ENCODE assay signal across 27 cellular contexts in genomic region chr22:22556995-22557925, GRCh38. TPM values are rescaled to one million over a fixed set of nuclear protein-coding genes. Genes with fewer than 3 reads are reported as not detected.
DNase-seq lines count a peak whose midpoint lies in the region; ATAC-seq, FAIRE-seq and TF ChIP-seq lines count a peak whose summit lies in the region.
"Had no signal": no experiment of that assay in that cellular context is flagged by ENCODE, and none has a peak within 500 bp of the region (broad histone marks: within the 10 kb centered on the region; RNA-seq: fewer than 3 reads in every experiment).

No MANE protein-coding gene starts in this region.

- FAIRE-seq in HepG2 (lab: Jason Lieb, UNC), result no peak
- FAIRE-seq: astrocyte, small intestine had no signal

- H3K9me3 ChIP-seq in HepG2 (ENCODE audit: low read length) (no peaks in the 10 kb centered on the region), right lobe of liver (no peaks in the 10 kb centered on the region), hepatocyte (ENCODE audit: low read depth) (no peaks in the 10 kb centered on the region)
- H3K9me3 ChIP-seq: prostate gland had no signal

- ATAC-seq in HepG2 (no peak), right lobe of liver (no peak), HG03025 (IDR thresholded peaks at IDR 0.05; ENCODE audit: low FRiP score, unreplicated experiment) (no peak)
- no peak for ATAC-seq in natural killer cell treated with Interleukin-12 subunit alpha and Interleukin-12 subunit beta and Interleukin-15 and Interleukin-18, amount 100 ng/mL, for 72 hours
- ATAC-seq: activated CD8-positive, alpha-beta T cell treated with anti-CD3 and anti-CD28 coated beads for 36 hours; esophagus mucosa; T-helper 17 cell had no signal

- TF ChIP-seq POLR2A in HepG2 (IDR thresholded peaks at IDR 0.05; ENCODE audit: insufficient read depth in 1 of 2, low read depth in 2 of 2, low read length in 2 of 2) (no peak), right lobe of liver (IDR thresholded peaks at IDR 0.05) (no peak)

- H3K9me3 Mint-ChIP-seq in natural killer cell treated with Interleukin-12 subunit alpha and Interleukin-12 subunit beta and Interleukin-15 and Interleukin-18, amount 100 ng/mL, for 72 hours, result no peaks in the 10 kb centered on the region
- H3K9me3 Mint-ChIP-seq: activated B cell treated with CpG ODN at 0.5 μM for 24 hours; activated CD8-positive, alpha-beta T cell treated with anti-CD3 and anti-CD28 coated beads for 36 hours; activated naive CD4-positive, alpha-beta T cell treated with anti-CD3 and anti-CD28 coated beads, Interleukin-2, amount 50 U/mL, for 24 hours; mesothelial cell of epicardium had no signal

- H3K4me3 Mint-ChIP-seq in natural killer cell treated with Interleukin-12 subunit alpha and Interleukin-12 subunit beta and Interleukin-15 and Interleukin-18, amount 100 ng/mL, for 72 hours, result no peak overlapping the region
- H3K4me3 Mint-ChIP-seq: activated B cell treated with CpG ODN at 0.5 μM for 24 hours; activated CD8-positive, alpha-beta T cell treated with anti-CD3 and anti-CD28 coated beads for 36 hours; activated naive CD4-positive, alpha-beta T cell treated with anti-CD3 and anti-CD28 coated beads, Interleukin-2, amount 50 U/mL, for 24 hours; HFFc6; mesothelial cell of epicardium; nephron progenitor cell; T-helper 17 cell had no signal

- H3K27ac ChIP-seq in HepG2 (ENCODE audit: extremely low read length, insufficient read depth, low read length), result no peak overlapping the region
- no peak overlapping the region for H3K27ac ChIP-seq in right lobe of liver
- H3K27ac ChIP-seq in hepatocyte, result no peak overlapping the region
- H3K27ac ChIP-seq: BLaER1 treated with 17β-estradiol and CSF1 and Interleukin-3, amounts not matched to agents 10 nM and 100 nM; prostate gland had no signal

- H3K9me2 ChIP-seq in hepatocyte (replicated peaks; ENCODE audit: insufficient read depth), result no peaks in the 10 kb centered on the region

- no peaks in the 10 kb centered on the region for H4K20me1 ChIP-seq in HepG2 (ENCODE audit: insufficient read depth, low read length)
- H4K20me1 ChIP-seq in hepatocyte (ENCODE audit: insufficient read depth, poor library complexity, severe bottlenecking), result no peaks in the 10 kb centered on the region
- H4K20me1 ChIP-seq: BLaER1 treated with 17β-estradiol and CSF1 and Interleukin-3, amounts not matched to agents 10 nM and 100 nM had no signal

- TF ChIP-seq EP300 in HepG2 (IDR thresholded peaks at IDR 0.05; ENCODE audit: low read depth in 2 of 2, low read length in 2 of 2) (no peak), HepG2 (CRISPR knock-in tag; IDR thresholded peaks at IDR 0.05; ENCODE audit: borderline replicate concordance) (no peak)

- H3K79me2 ChIP-seq in HepG2 (ENCODE audit: insufficient read depth, low read length), result no peaks in the 10 kb centered on the region
- H3K79me2 ChIP-seq in hepatocyte, result no peaks in the 10 kb centered on the region

- H3K9ac ChIP-seq in HepG2 (ENCODE audit: insufficient read depth, low read depth, low read length), result no peak overlapping the region
- H3K9ac ChIP-seq: BLaER1 treated with 17β-estradiol and CSF1 and Interleukin-3, amounts not matched to agents 10 nM and 100 nM had no signal

- intact Hi-C loops in HepG2 (cut with micrococcal nuclease; ENCODE audit: unreplicated experiment), result no loop called here
- intact Hi-C loops in right lobe of liver (cut with DNase I), result no loop called here

- CTCF ChIA-PET in HepG2 (lab: Yijun Ruan, JAX; ENCODE audit: low intra/inter-chr PET ratio, low total read pairs), result no interaction called here

- BruUV-seq in HepG2 (replicated peaks; lab: Mats Ljungman, UMichigan), result no TSS peak

- H3K4me1 Mint-ChIP-seq in natural killer cell treated with Interleukin-12 subunit alpha and Interleukin-12 subunit beta and Interleukin-15 and Interleukin-18, amount 100 ng/mL, for 72 hours (ENCODE audit: low read depth in 2 of 2), result peaks cover 0 to 4% of the 10 kb centered on the region in 2 donors
- H3K4me1 Mint-ChIP-seq: mesothelial cell of epicardium, nephron progenitor cell had no signal

- H3K4me2 ChIP-seq in HepG2 (ENCODE audit: low read depth, low read length) (no peak overlapping the region), hepatocyte (no peak overlapping the region)
- H3K4me2 ChIP-seq: BLaER1 treated with 17β-estradiol and CSF1 and Interleukin-3, amounts not matched to agents 10 nM and 100 nM had no signal

- no peak for TF ChIP-seq RAD21 in HepG2 (CRISPR knock-in tag; IDR thresholded peaks at IDR 0.05)

- H3K27ac Mint-ChIP-seq in natural killer cell treated with Interleukin-12 subunit alpha and Interleukin-12 subunit beta and Interleukin-15 and Interleukin-18, amount 100 ng/mL, for 72 hours, result no peak overlapping the region
- H3K27ac Mint-ChIP-seq: activated B cell treated with CpG ODN at 0.5 μM for 24 hours; activated CD8-positive, alpha-beta T cell treated with anti-CD3 and anti-CD28 coated beads for 36 hours; activated naive CD4-positive, alpha-beta T cell treated with anti-CD3 and anti-CD28 coated beads, Interleukin-2, amount 50 U/mL, for 24 hours; HFFc6; mesothelial cell of epicardium; nephron progenitor cell; T-helper 17 cell had no signal

- H3K4me3 ChIP-seq in HepG2 (replicated peaks in 1 of 3; ENCODE audit: insufficient read depth in 1 of 3, low read depth in 2 of 3, low read length in 3 of 3) (no peak overlapping the region), right lobe of liver (no peak overlapping the region), hepatocyte (no peak overlapping the region)
- H3K4me3 ChIP-seq: BLaER1 treated with 17β-estradiol and CSF1 and Interleukin-3, amounts not matched to agents 10 nM and 100 nM; prostate gland had no signal

- H3K4me1 ChIP-seq in HepG2 (ENCODE audit: insufficient read depth, low read length) (no peaks in the 10 kb centered on the region; the same call in 1 of the 2 replicates), right lobe of liver (no peaks in the 10 kb centered on the region), hepatocyte (ENCODE audit: insufficient read depth) (no peaks in the 10 kb centered on the region)
- H3K4me1 ChIP-seq: prostate gland had no signal

- H3K27me3 ChIP-seq in HepG2 (ENCODE audit: control insufficient read depth in 1 of 2, insufficient read depth in 2 of 2, low read length in 2 of 2) (peaks cover 0 to 1% of the 10 kb centered on the region in 2 experiments; a peak in 1 of 5 replicates), right lobe of liver (no peaks in the 10 kb centered on the region), hepatocyte (no peaks in the 10 kb centered on the region)
- H3K27me3 ChIP-seq: BLaER1 treated with 17β-estradiol and CSF1 and Interleukin-3, amounts not matched to agents 10 nM and 100 nM had no signal

- peaks cover 0 to 2% of the 10 kb centered on the region in 2 donors for H3K27me3 Mint-ChIP-seq in natural killer cell treated with Interleukin-12 subunit alpha and Interleukin-12 subunit beta and Interleukin-15 and Interleukin-18, amount 100 ng/mL, for 72 hours
- H3K27me3 Mint-ChIP-seq: activated B cell treated with CpG ODN at 0.5 μM for 24 hours; activated CD8-positive, alpha-beta T cell treated with anti-CD3 and anti-CD28 coated beads for 36 hours; activated naive CD4-positive, alpha-beta T cell treated with anti-CD3 and anti-CD28 coated beads, Interleukin-2, amount 50 U/mL, for 24 hours had no signal

- no peak overlapping the region for H2AFZ ChIP-seq in HepG2 (ENCODE audit: low read length)
- H2AFZ ChIP-seq in hepatocyte, result no peak overlapping the region

- TF ChIP-seq CTCF in HepG2 (CRISPR knock-in tag; IDR thresholded peaks at IDR 0.05) (no peak), right lobe of liver (IDR thresholded peaks at IDR 0.05) (no peak), hepatocyte (IDR thresholded peaks at IDR 0.05; ENCODE audit: poor library complexity) (no peak)

- no peaks in the 10 kb centered on the region for H3K36me3 Mint-ChIP-seq in natural killer cell treated with Interleukin-12 subunit alpha and Interleukin-12 subunit beta and Interleukin-15 and Interleukin-18, amount 100 ng/mL, for 72 hours
- H3K36me3 Mint-ChIP-seq: activated naive CD4-positive, alpha-beta T cell treated with anti-CD3 and anti-CD28 coated beads, Interleukin-2, amount 50 U/mL, for 24 hours; mesothelial cell of epicardium had no signal

- DNase-seq in HepG2 (ENCODE audit: low spot score) (no peak), right lobe of liver (no peak), NCI-H2227 treated with DMSO at 0.1 percent for 48 hours (lab: John Stamatoyannopoulos, UW) (peak; percentile 78), SK-N-DZ (ENCODE audit: low spot score) (peak; percentile 95), hepatocyte (ENCODE audit: low spot score) (no peak)
- no peak for DNase-seq in activated CD4-positive, alpha-beta T cell treated with anti-CD3 and anti-CD28 coated beads for 1 hour
- DNase-seq in natural killer cell treated with Interleukin-12 subunit alpha and Interleukin-12 subunit beta and Interleukin-15 and Interleukin-18, amount 100 ng/mL, for 72 hours (ENCODE audit: low spot score), result no peak
- DNase-seq: activated B cell treated with CpG ODN at 0.5 μM for 24 hours; activated CD8-positive, alpha-beta T cell treated with anti-CD3 and anti-CD28 coated beads for 36 hours; activated T-cell treated with anti-CD3 and anti-CD28 coated beads, Interleukin-2, amount 50 U/mL, for 1 hour; cerebellar nuclear complex; effector CD4-positive, alpha-beta T cell; HFFc6; KG1; nephron progenitor cell; Right ventricle myocardium superior; small intestine; stimulated activated CD4-positive, alpha-beta T cell treated with anti-CD3 and anti-CD28 coated beads, Interleukin-2, amount 100 ng/mL, for 48 hours; T-helper 17 cell had no signal

- no peaks in the 10 kb centered on the region for H3K36me3 ChIP-seq in HepG2 (replicated peaks in 1 of 2; ENCODE audit: control insufficient read depth in 1 of 2, insufficient read depth in 2 of 2, low read length in 2 of 2)
- H3K36me3 ChIP-seq in right lobe of liver, result no peaks in the 10 kb centered on the region
- no peaks in the 10 kb centered on the region for H3K36me3 ChIP-seq in hepatocyte (replicated peaks; ENCODE audit: insufficient read depth, low read depth)
- H3K36me3 ChIP-seq: BLaER1 treated with 17β-estradiol and CSF1 and Interleukin-3, amounts not matched to agents 10 nM and 100 nM; prostate gland had no signal

- in situ Hi-C loops in HepG2 (cut with HindIII; ENCODE audit: extremely low pct_ligation_motif_present, low pct_unique_long_range_greater_than_20kb), result no loop called here

- WGBS in HepG2 (ENCODE audit: low lambda C conversion rate), result 67% methylated on average over 36 of the region's 38 CpGs
- WGBS in right lobe of liver (ENCODE audit: insufficient coverage, low coverage, low lambda C conversion rate, missing lambda C conversion rate), result 90% methylated on average over 13 of the region's 38 CpGs
- 92% methylated on average over 38 of the region's 38 CpGs for WGBS in hepatocyte (ENCODE audit: low lambda C conversion rate, missing lambda C conversion rate)

- POLR2A ChIA-PET in HepG2 (lab: Yijun Ruan, JAX), result no interaction called here

RNA-seq across cellular contexts. Expression of gene PRAME, which starts 1.8 kb away (rescaled TPM):
- total RNA-seq in HepG2 (2016; rRNA removed; fragmentation: Illumina TruSeq; extraction: Trizol), result 0.11 and 0.45 TPM in 2 replicates
- total RNA-seq in HepG2 (2016; cell fraction: cytosol; rRNA removed; fragmentation: Illumina TruSeq; extraction: Trizol; ENCODE audit: low read depth), result not detected in 2 replicates
- 0.35 and 0.39 TPM in 2 replicates for total RNA-seq in HepG2 (2016; cell fraction: insoluble cytoplasmic fraction; rRNA removed; fragmentation: Illumina TruSeq; extraction: Trizol)
- total RNA-seq in HepG2 (2016; cell fraction: membrane; rRNA removed; fragmentation: Illumina TruSeq; extraction: Trizol), result 0.10 TPM in 1 of 2 replicates, not detected in the other
- total RNA-seq in HepG2 (2016; cell fraction: nucleus; rRNA removed; fragmentation: Illumina TruSeq; extraction: Trizol), result 0.22 and 0.34 TPM in 2 replicates
- polyA plus RNA-seq in HepG2 (2011; rRNA removed), result 0.83 and 1.1 TPM in 2 replicates
- polyA plus RNA-seq in HepG2 (2011; cell fraction: cytosol; rRNA removed), result 0.98 and 1.2 TPM in 2 replicates
- polyA plus RNA-seq in HepG2 (2011; cell fraction: nucleus; rRNA removed), result 1.8 and 2.4 TPM in 2 replicates
- 0.57 and 0.99 TPM in 2 replicates for polyA plus RNA-seq in HepG2 (2012)
- 0.09 TPM in 1 of 2 replicates, not detected in the other for polyA plus RNA-seq in HepG2 (2016; cell fraction: cytosol; fragmentation: Illumina TruSeq; extraction: Trizol; ENCODE audit: low read depth)
- polyA plus RNA-seq in HepG2 (2016; cell fraction: insoluble cytoplasmic fraction; fragmentation: Illumina TruSeq; extraction: Trizol; ENCODE audit: low read depth), result 0.32 and 0.41 TPM in 2 replicates
- 0.07 TPM in 1 of 2 replicates, not detected in the other for polyA plus RNA-seq in HepG2 (2016; cell fraction: membrane; fragmentation: Illumina TruSeq; extraction: Trizol; ENCODE audit: low read depth)
- polyA plus RNA-seq in HepG2 (2016; cell fraction: nucleus; fragmentation: Illumina TruSeq; extraction: Trizol; ENCODE audit: insufficient read depth, low read depth), result 0.37 and 0.60 TPM in 2 replicates
- 5.8 and 37.0 TPM in 2 replicates for polyA minus RNA-seq in HepG2 (2011; rRNA and poly(A)+ RNA removed; ENCODE audit: low replicate concordance)
- 0.79 TPM in 2 replicates for polyA minus RNA-seq in HepG2 (2011; cell fraction: cytosol; rRNA and poly(A)+ RNA removed)
- 0.13 TPM in 1 of 2 replicates, not detected in the other for polyA minus RNA-seq in HepG2 (2011; cell fraction: nucleus; rRNA and poly(A)+ RNA removed)
- total RNA-seq in right lobe of liver, result not detected
- 979 and 1,004 TPM in 2 replicates for polyA plus RNA-seq in SK-N-DZ (2014; cell fraction: cytosol; rRNA removed)
- 808 and 907 TPM in 2 replicates for polyA plus RNA-seq in SK-N-DZ (2014; cell fraction: nucleus; rRNA removed)
- not detected in 2 replicates for total RNA-seq in hepatocyte
- polyA plus RNA-seq in hepatocyte, result not detected in 2 replicates
- total RNA-seq in natural killer cell treated with Interleukin-12 subunit alpha and Interleukin-12 subunit beta and Interleukin-15 and Interleukin-18, amount 100 ng/mL, for 72 hours, result under 1 TPM in 1 of 2 donors, not detected in 1; 0.93 TPM
- total RNA-seq: activated B cell treated with CpG ODN at 0.5 μM for 24 hours; activated CD8-positive, alpha-beta T cell treated with anti-CD3 and anti-CD28 coated beads for 36 hours; astrocyte; esophagus mucosa; HFFc6; mesothelial cell of epicardium; Right ventricle myocardium superior; T-helper 17 cell; ureter had no signal
- polyA plus RNA-seq: small intestine had no signal

RNA-seq across cellular contexts. Expression of gene ZNF280A, which starts 37.2 kb away (rescaled TPM):
- 2.9 and 4.4 TPM in 2 replicates for total RNA-seq in HepG2 (2016; rRNA removed; fragmentation: Illumina TruSeq; extraction: Trizol)
- total RNA-seq in HepG2 (2016; cell fraction: cytosol; rRNA removed; fragmentation: Illumina TruSeq; extraction: Trizol; ENCODE audit: low read depth), result 1.8 and 2.0 TPM in 2 replicates
- 3.1 and 4.4 TPM in 2 replicates for total RNA-seq in HepG2 (2016; cell fraction: insoluble cytoplasmic fraction; rRNA removed; fragmentation: Illumina TruSeq; extraction: Trizol)
- 2.9 and 3.6 TPM in 2 replicates for total RNA-seq in HepG2 (2016; cell fraction: membrane; rRNA removed; fragmentation: Illumina TruSeq; extraction: Trizol)
- total RNA-seq in HepG2 (2016; cell fraction: nucleus; rRNA removed; fragmentation: Illumina TruSeq; extraction: Trizol), result 2.5 TPM in 2 replicates
- polyA plus RNA-seq in HepG2 (2011; rRNA removed), result 1.1 and 1.4 TPM in 2 replicates
- polyA plus RNA-seq in HepG2 (2011; cell fraction: cytosol; rRNA removed), result 0.66 and 0.90 TPM in 2 replicates
- 0.68 and 1.00 TPM in 2 replicates for polyA plus RNA-seq in HepG2 (2011; cell fraction: nucleus; rRNA removed)
- 0.47 and 0.67 TPM in 2 replicates for polyA plus RNA-seq in HepG2 (2012)
- 0.40 and 0.59 TPM in 2 replicates for polyA plus RNA-seq in HepG2 (2016; cell fraction: cytosol; fragmentation: Illumina TruSeq; extraction: Trizol; ENCODE audit: low read depth)
- 2.8 and 3.3 TPM in 2 replicates for polyA plus RNA-seq in HepG2 (2016; cell fraction: insoluble cytoplasmic fraction; fragmentation: Illumina TruSeq; extraction: Trizol; ENCODE audit: low read depth)
- polyA plus RNA-seq in HepG2 (2016; cell fraction: membrane; fragmentation: Illumina TruSeq; extraction: Trizol; ENCODE audit: low read depth), result 0.89 and 0.90 TPM in 2 replicates
- polyA plus RNA-seq in HepG2 (2016; cell fraction: nucleus; fragmentation: Illumina TruSeq; extraction: Trizol; ENCODE audit: insufficient read depth, low read depth), result 1.4 and 2.2 TPM in 2 replicates
- polyA minus RNA-seq in HepG2 (2011; rRNA and poly(A)+ RNA removed; ENCODE audit: low replicate concordance), result 0.16 and 0.52 TPM in 2 replicates
- 0.88 and 1.2 TPM in 2 replicates for polyA minus RNA-seq in HepG2 (2011; cell fraction: cytosol; rRNA and poly(A)+ RNA removed)
- 2.7 and 3.7 TPM in 2 replicates for polyA minus RNA-seq in HepG2 (2011; cell fraction: nucleus; rRNA and poly(A)+ RNA removed)
- total RNA-seq in right lobe of liver, result not detected
- polyA plus RNA-seq in SK-N-DZ (2014; cell fraction: cytosol; rRNA removed), result 4.3 and 5.8 TPM in 2 replicates
- 2.6 and 3.2 TPM in 2 replicates for polyA plus RNA-seq in SK-N-DZ (2014; cell fraction: nucleus; rRNA removed)
- 0.47 and 0.64 TPM in 2 replicates for total RNA-seq in hepatocyte
- 0.44 TPM in 1 of 2 replicates, not detected in the other for polyA plus RNA-seq in hepatocyte
- total RNA-seq in natural killer cell treated with Interleukin-12 subunit alpha and Interleukin-12 subunit beta and Interleukin-15 and Interleukin-18, amount 100 ng/mL, for 72 hours, result not detected
- total RNA-seq: activated B cell treated with CpG ODN at 0.5 μM for 24 hours; activated CD8-positive, alpha-beta T cell treated with anti-CD3 and anti-CD28 coated beads for 36 hours; esophagus mucosa; prostate gland; Right ventricle myocardium superior; T-helper 17 cell; ureter had no signal
- polyA plus RNA-seq: small intestine had no signal

RNA-seq across cellular contexts. Expression of gene ZNF280B, which starts 48.7 kb away (rescaled TPM):
- total RNA-seq in HepG2 (2016; rRNA removed; fragmentation: Illumina TruSeq; extraction: Trizol) (3.7 and 6.1 TPM in 2 replicates), right lobe of liver (under 1 TPM in 4 of 6 experiments, not detected in 2; 0.06 to 0.31 (median 0.10) TPM), hepatocyte (2.6 and 2.8 TPM in 2 replicates)
- total RNA-seq in HepG2 (2016; cell fraction: cytosol; rRNA removed; fragmentation: Illumina TruSeq; extraction: Trizol; ENCODE audit: low read depth), result 0.62 and 0.91 TPM in 2 replicates
- 3.8 and 5.6 TPM in 2 replicates for total RNA-seq in HepG2 (2016; cell fraction: insoluble cytoplasmic fraction; rRNA removed; fragmentation: Illumina TruSeq; extraction: Trizol)
- total RNA-seq in HepG2 (2016; cell fraction: membrane; rRNA removed; fragmentation: Illumina TruSeq; extraction: Trizol), result 4.1 TPM in 2 replicates
- 3.1 and 4.0 TPM in 2 replicates for total RNA-seq in HepG2 (2016; cell fraction: nucleus; rRNA removed; fragmentation: Illumina TruSeq; extraction: Trizol)
- polyA plus RNA-seq in HepG2 (2011; rRNA removed) (3.3 and 3.9 TPM in 2 replicates), hepatocyte (0.78 and 1.5 TPM in 2 replicates)
- polyA plus RNA-seq in HepG2 (2011; cell fraction: cytosol; rRNA removed), result 1.7 and 2.9 TPM in 2 replicates
- polyA plus RNA-seq in HepG2 (2011; cell fraction: nucleus; rRNA removed), result 1.5 and 2.3 TPM in 2 replicates
- polyA plus RNA-seq in HepG2 (2012), result 1.9 and 2.0 TPM in 2 replicates
- 0.16 and 0.28 TPM in 2 replicates for polyA plus RNA-seq in HepG2 (2016; cell fraction: cytosol; fragmentation: Illumina TruSeq; extraction: Trizol; ENCODE audit: low read depth)
- 4.7 TPM in 2 replicates for polyA plus RNA-seq in HepG2 (2016; cell fraction: insoluble cytoplasmic fraction; fragmentation: Illumina TruSeq; extraction: Trizol; ENCODE audit: low read depth)
- 1.4 and 1.8 TPM in 2 replicates for polyA plus RNA-seq in HepG2 (2016; cell fraction: membrane; fragmentation: Illumina TruSeq; extraction: Trizol; ENCODE audit: low read depth)
- 5.9 and 6.1 TPM in 2 replicates for polyA plus RNA-seq in HepG2 (2016; cell fraction: nucleus; fragmentation: Illumina TruSeq; extraction: Trizol; ENCODE audit: insufficient read depth, low read depth)
- polyA minus RNA-seq in HepG2 (2011; rRNA and poly(A)+ RNA removed; ENCODE audit: low replicate concordance), result 3.0 and 3.6 TPM in 2 replicates
- 3.1 and 3.5 TPM in 2 replicates for polyA minus RNA-seq in HepG2 (2011; cell fraction: cytosol; rRNA and poly(A)+ RNA removed)
- 6.4 and 7.5 TPM in 2 replicates for polyA minus RNA-seq in HepG2 (2011; cell fraction: nucleus; rRNA and poly(A)+ RNA removed)
- 2.4 and 3.3 TPM in 2 replicates for polyA plus RNA-seq in SK-N-DZ (2014; cell fraction: cytosol; rRNA removed)
- polyA plus RNA-seq in SK-N-DZ (2014; cell fraction: nucleus; rRNA removed), result 3.0 TPM in 2 replicates
- 1 to 10 TPM; 3.3 to 4.1 TPM for total RNA-seq in natural killer cell treated with Interleukin-12 subunit alpha and Interleukin-12 subunit beta and Interleukin-15 and Interleukin-18, amount 100 ng/mL, for 72 hours

Comparison
In these comparisons a context has a peak if more than half of its experiments do, and no peak if none do; other contexts are left out.
1. DNase-seq: peak in NCI-H2227 treated with DMSO at 0.1 percent for 48 hours (single experiment) and SK-N-DZ (single experiment); none in HepG2 (single experiment), right lobe of liver (0 of 3), activated CD4-positive, alpha-beta T cell treated with anti-CD3 and anti-CD28 coated beads for 1 hour (single experiment), hepatocyte (single experiment) and natural killer cell treated with Interleukin-12 subunit alpha and Interleukin-12 subunit beta and Interleukin-15 and Interleukin-18, amount 100 ng/mL, for 72 hours (single experiment).